Comparison of ENCODE assay signal across 18 cellular contexts in genomic region chr7:36761835-36762234, GRCh38. TPM values are rescaled to one million over a fixed set of nuclear protein-coding genes. Genes with fewer than 3 reads are reported as not detected.
DNase-seq lines count a peak whose midpoint lies in the region; ATAC-seq and TF ChIP-seq lines count a peak whose summit lies in the region.
"Had no signal": no experiment of that assay in that cellular context is flagged by ENCODE, and none has a peak within 500 bp of the region (broad histone marks: within the 10 kb centered on the region; RNA-seq: fewer than 3 reads in every experiment).

No MANE protein-coding gene starts in this region.

- no peak overlapping the region for H3K4me3 Mint-ChIP-seq in Calu3 (ENCODE audit: low read depth, unreplicated experiment)
- H3K4me3 Mint-ChIP-seq: CD14-positive monocyte; CD4-positive, alpha-beta memory T cell had no signal

- 88% methylated on average over 2 of the region's 2 CpGs for WGBS in right lobe of liver (ENCODE audit: insufficient coverage, low coverage, low lambda C conversion rate, missing lambda C conversion rate)

- intact Hi-C loops in Calu3 (cut with micrococcal nuclease; ENCODE audit: unreplicated experiment) = no loop called here
- intact Hi-C loops in colonic mucosa (cut with DNase I) = no loop called here
- intact Hi-C loops in left colon (cut with DNase I, micrococcal nuclease) = no loop called here
- intact Hi-C loops in right lobe of liver (cut with DNase I) = no loop called here

- H3K36me3 ChIP-seq in colonic mucosa = no peaks in the 10 kb centered on the region
- H3K36me3 ChIP-seq in right lobe of liver = no peaks in the 10 kb centered on the region
- H3K36me3 ChIP-seq: BLaER1, HAP-1 had no signal

- peak overlapping the region; percentile 43 for H3K27ac Mint-ChIP-seq in Calu3 (ENCODE audit: unreplicated experiment)
- H3K27ac Mint-ChIP-seq: CD14-positive monocyte had no signal

- ATAC-seq in left colon (peak; percentile 73), right lobe of liver (peak; percentile 6 to 8 (median 7)), GM19455 (IDR thresholded peaks at IDR 0.05; ENCODE audit: unreplicated experiment) (no peak)
- ATAC-seq: GM12878 had no signal

- H3K27me3 Mint-ChIP-seq in Calu3 (ENCODE audit: unreplicated experiment) = no peaks in the 10 kb centered on the region
- H3K27me3 Mint-ChIP-seq: CD4-positive, alpha-beta memory T cell had no signal

- peaks cover 2% of the 10 kb centered on the region for H3K9me3 Mint-ChIP-seq in Calu3 (ENCODE audit: low read depth, unreplicated experiment)

- H3K9me3 ChIP-seq in colonic mucosa = no peaks in the 10 kb centered on the region
- H3K9me3 ChIP-seq in right lobe of liver = no peaks in the 10 kb centered on the region
- H3K9me3 ChIP-seq: BLaER1, HAP-1 had no signal

- no peaks in the 10 kb centered on the region for H3K36me3 Mint-ChIP-seq in Calu3 (ENCODE audit: insufficient read depth, unreplicated experiment)
- H3K36me3 Mint-ChIP-seq: CD14-positive monocyte; CD4-positive, alpha-beta memory T cell had no signal

- no peak overlapping the region for H3K9ac ChIP-seq in colonic mucosa (ENCODE audit: low read depth in 2 of 2, low read length in 2 of 2)
- H3K9ac ChIP-seq: BLaER1 had no signal

- BruUV-seq in Calu3 (replicated peaks; lab: Mats Ljungman, UMichigan) = no TSS peak

- H3K27me3 ChIP-seq in colonic mucosa (no peaks in the 10 kb centered on the region), right lobe of liver (no peaks in the 10 kb centered on the region)
- H3K27me3 ChIP-seq: BLaER1 had no signal

- no peak for TF ChIP-seq POLR2A in right lobe of liver (IDR thresholded peaks at IDR 0.05)

- H3K4me3 ChIP-seq in colonic mucosa (no peak overlapping the region), right lobe of liver (no peak overlapping the region)
- H3K4me3 ChIP-seq: BLaER1, GM12878, HAP-1 had no signal

- peak overlapping the region; percentile 65 for H3K27ac ChIP-seq in colonic mucosa
- peak overlapping the region; percentile 65 to 92 (median 91) for H3K27ac ChIP-seq in right lobe of liver
- H3K27ac ChIP-seq: BLaER1, HL-60 had no signal

- TF ChIP-seq CTCF in Calu3 (IDR thresholded peaks at IDR 0.05; ENCODE audit: unreplicated experiment) (no peak), colonic mucosa (IDR thresholded peaks at IDR 0.05) (no peak), right lobe of liver (IDR thresholded peaks at IDR 0.05) (no peak)

- CTCF ChIA-PET in Calu3 (lab: Charles Lee) = interaction anchor here (0.6 to 1.4 kb wide), 6 partner anchors 12 to 443 kb away, joined by 3 to 7 read pairs (median 3); no protein-coding TSS in a partner anchor

- peaks cover 29% of the 10 kb centered on the region for H3K4me1 Mint-ChIP-seq in Calu3 (ENCODE audit: low read depth, unreplicated experiment)

- H3K4me1 ChIP-seq in colonic mucosa (no peaks in the 10 kb centered on the region), right lobe of liver (peaks cover 0 to 20% (median 10%) of the 10 kb centered on the region in 4 donors)

- DNase-seq in Calu3 (no peak), colonic mucosa (no peak), left colon (no peak), right lobe of liver (no peak), NCI-H748 treated with DMSO at 0.1 percent for 48 hours (lab: John Stamatoyannopoulos, UW) (no peak), NCI-H2227 treated with DMSO at 0.1 percent for 48 hours (lab: John Stamatoyannopoulos, UW) (no peak)
- DNase-seq: 8988T; CD4-positive, alpha-beta memory T cell; DND-41; EL; IMR-90 had no signal

RNA-seq across cellular contexts. Expression of gene AOAH, which starts 37.5 kb away (rescaled TPM):
- total RNA-seq in Calu3 (2022) (not detected in 2 replicates), colonic mucosa (10 to 100 TPM; 22.2 to 46.1 TPM), left colon (10 to 100 TPM; 31.6 to 32.0 TPM), right lobe of liver (10 to 100 TPM in 1 of 6 experiments, 1 to 10 TPM in 5; 2.9 to 11.3 (median 6.4) TPM)
- total RNA-seq: A673, IMR-90 had no signal
